Comparison of ENCODE assay signal across 24 cellular contexts in genomic region chr6:44029489-44030185, GRCh38.
A peak's percentile ranks its signal among the peaks of the same experiment; 100 is the strongest.
DNase-seq lines count a peak whose midpoint lies in the region; ATAC-seq, FAIRE-seq and TF ChIP-seq lines count a peak whose summit lies in the region.
"Had no signal": no experiment of that assay in that cellular context is flagged by ENCODE, and none has a peak within 500 bp of the region (broad histone marks: within the 10 kb centered on the region; RNA-seq: fewer than 3 reads in every experiment).

No MANE protein-coding gene starts in this region.

- peaks cover 3% of the 10 kb centered on the region for H3K9me3 Mint-ChIP-seq in astrocyte (ENCODE audit: unreplicated experiment)
- H3K9me3 Mint-ChIP-seq: activated B cell treated with CpG ODN at 0.5 μM for 24 hours; activated naive CD4-positive, alpha-beta T cell treated with anti-CD3 and anti-CD28 coated beads, Interleukin-2, amount 50 U/mL, for 72 hours; CD4-positive, alpha-beta T cell; naive thymus-derived CD8-positive, alpha-beta T cell; stimulated activated memory B cell treated with anti-CD40 and anti-IgM and Interleukin-4, amounts not matched to agents 10 μg/mL and 1 μg/mL and 100 μg/mL, for 72 hours; T-helper 2 cell treated with Interferon-gamma antibody and Interleukin-4, amounts not matched to agents 5 μg/mL and 100 μg/mL, for 36 hours had no signal

- no peak overlapping the region for H3K27ac Mint-ChIP-seq in astrocyte (ENCODE audit: unreplicated experiment)
- H3K27ac Mint-ChIP-seq: activated B cell treated with CpG ODN at 0.5 μM for 24 hours; activated naive CD4-positive, alpha-beta T cell treated with anti-CD3 and anti-CD28 coated beads, Interleukin-2, amount 50 U/mL, for 72 hours; CD4-positive, alpha-beta T cell; naive thymus-derived CD8-positive, alpha-beta T cell; stimulated activated memory B cell treated with anti-CD40 and anti-IgM and Interleukin-4, amounts not matched to agents 10 μg/mL and 1 μg/mL and 100 μg/mL, for 72 hours; T-helper 2 cell treated with Interferon-gamma antibody and Interleukin-4, amounts not matched to agents 5 μg/mL and 100 μg/mL, for 36 hours had no signal

- H3K4me3 ChIP-seq in ACC112 (ENCODE audit: low read depth, low read length) (no peak overlapping the region), GM23248 (no peak overlapping the region), astrocyte (ENCODE audit: insufficient read depth, low read depth, low read length) (no peak overlapping the region), hepatocyte (no peak overlapping the region)
- H3K4me3 ChIP-seq: K562, pancreas, SJCRH30, thoracic aorta had no signal

- no peaks in the 10 kb centered on the region for H3K9me3 ChIP-seq in GM23248 (ENCODE audit: low read depth)
- no peaks in the 10 kb centered on the region for H3K9me3 ChIP-seq in astrocyte (ENCODE audit: insufficient read depth, low read depth, low read length)
- H3K9me3 ChIP-seq in hepatocyte (ENCODE audit: low read depth): no peaks in the 10 kb centered on the region
- H3K9me3 ChIP-seq: pancreas, SJCRH30, thoracic aorta had no signal

- H3K79me2 ChIP-seq in ACC112 (ENCODE audit: control insufficient read depth, insufficient read depth, low read length, unreplicated experiment): no peaks in the 10 kb centered on the region
- no peaks in the 10 kb centered on the region for H3K79me2 ChIP-seq in GM23248 (ENCODE audit: insufficient read depth)
- no peaks in the 10 kb centered on the region for H3K79me2 ChIP-seq in astrocyte (ENCODE audit: insufficient read depth, low read length)
- H3K79me2 ChIP-seq in hepatocyte: no peaks in the 10 kb centered on the region

- H3K36me3 ChIP-seq in ACC112 (ENCODE audit: insufficient read depth, low read length) (no peaks in the 10 kb centered on the region), GM23248 (ENCODE audit: low read depth) (no peaks in the 10 kb centered on the region), astrocyte (ENCODE audit: insufficient read depth, low read length) (no peaks in the 10 kb centered on the region), hepatocyte (replicated peaks; ENCODE audit: insufficient read depth, low read depth) (no peaks in the 10 kb centered on the region)
- H3K36me3 ChIP-seq: pancreas, SJCRH30, thoracic aorta had no signal

- H2AFZ ChIP-seq in ACC112 (ENCODE audit: low read length, unreplicated experiment) (no peak overlapping the region), GM23248 (no peak overlapping the region), astrocyte (ENCODE audit: low read depth, low read length) (no peak overlapping the region), hepatocyte (no peak overlapping the region)

- H3K4me1 Mint-ChIP-seq in astrocyte (ENCODE audit: low read depth, unreplicated experiment): peaks cover 2% of the 10 kb centered on the region
- H3K4me1 Mint-ChIP-seq: activated B cell treated with CpG ODN at 0.5 μM for 24 hours; naive thymus-derived CD8-positive, alpha-beta T cell; stimulated activated memory B cell treated with anti-CD40 and anti-IgM and Interleukin-4, amounts not matched to agents 10 μg/mL and 1 μg/mL and 100 μg/mL, for 72 hours had no signal

- DNase-seq in GM23248: peak; percentile 89
- no peak for DNase-seq in astrocyte (ENCODE audit: low read depth)
- no peak for DNase-seq in hepatocyte (ENCODE audit: low spot score)
- no peak for DNase-seq in DMS153 (lab: John Stamatoyannopoulos, UW)
- no peak for DNase-seq in NCI-H1436 treated with DMSO at 0.1 percent for 48 hours (lab: John Stamatoyannopoulos, UW)
- DNase-seq: activated B cell treated with CpG ODN at 0.5 μM for 24 hours; activated T-cell treated with anti-CD3 and anti-CD28 coated beads, Interleukin-2, amount 50 U/mL, for 48 hours; GDM1; naive thymus-derived CD8-positive, alpha-beta T cell; NCI-H748 treated with DMSO at 0.1 percent for 48 hours had no signal

- H3K27ac ChIP-seq in ACC112 (ENCODE audit: low read depth, low read length) (peak overlapping the region; percentile 0; the same call in 1 of the 2 replicates), GM23248 (peak overlapping the region; percentile 49), astrocyte (ENCODE audit: low read depth, low read length) (no peak overlapping the region), hepatocyte (peak overlapping the region; percentile 70)
- H3K27ac ChIP-seq: pancreas, SJCRH30, thoracic aorta had no signal

- in situ Hi-C loops in GM23248 (cut with MboI): no loop called here

- no peak overlapping the region for H3K4me3 Mint-ChIP-seq in astrocyte (ENCODE audit: unreplicated experiment)
- H3K4me3 Mint-ChIP-seq: activated B cell treated with CpG ODN at 0.5 μM for 24 hours; CD4-positive, alpha-beta T cell; naive thymus-derived CD8-positive, alpha-beta T cell; stimulated activated memory B cell treated with anti-CD40 and anti-IgM and Interleukin-4, amounts not matched to agents 10 μg/mL and 1 μg/mL and 100 μg/mL, for 72 hours; T-helper 2 cell treated with Interferon-gamma antibody and Interleukin-4, amounts not matched to agents 5 μg/mL and 100 μg/mL, for 36 hours had no signal

- no peaks in the 10 kb centered on the region for H3K9me2 ChIP-seq in GM23248 (ENCODE audit: insufficient read depth)
- H3K9me2 ChIP-seq in hepatocyte (replicated peaks; ENCODE audit: insufficient read depth): no peaks in the 10 kb centered on the region

- H3F3A ChIP-seq in GM23248 (ENCODE audit: insufficient read depth): peaks cover 13% of the 10 kb centered on the region

- FAIRE-seq in astrocyte (lab: Jason Lieb, UNC): peak; percentile 20
- FAIRE-seq: endometrium, frontal cortex, GM19239, K562, pancreas had no signal

- no peak for ATAC-seq in GM19455 (IDR thresholded peaks at IDR 0.05; ENCODE audit: unreplicated experiment)
- ATAC-seq in GM18858 (IDR thresholded peaks at IDR 0.05; ENCODE audit: unreplicated experiment): no peak
- ATAC-seq: activated naive CD4-positive, alpha-beta T cell treated with anti-CD3 and anti-CD28 coated beads, Interleukin-2, amount 50 U/mL, for 72 hours; naive thymus-derived CD8-positive, alpha-beta T cell; pancreas; stimulated activated memory B cell treated with anti-CD40 and anti-IgM and Interleukin-4, amounts not matched to agents 10 μg/mL and 1 μg/mL and 100 μg/mL, for 72 hours had no signal

- no peaks in the 10 kb centered on the region for H3K36me3 Mint-ChIP-seq in astrocyte (ENCODE audit: low read depth, unreplicated experiment)
- H3K36me3 Mint-ChIP-seq: activated naive CD4-positive, alpha-beta T cell treated with anti-CD3 and anti-CD28 coated beads, Interleukin-2, amount 50 U/mL, for 72 hours; naive thymus-derived CD8-positive, alpha-beta T cell; stimulated activated memory B cell treated with anti-CD40 and anti-IgM and Interleukin-4, amounts not matched to agents 10 μg/mL and 1 μg/mL and 100 μg/mL, for 72 hours had no signal

- 40% methylated on average over 3 of the region's 3 CpGs for WGBS in GM23248 (ENCODE audit: low coverage in 1 of 2, low lambda C conversion rate in 2 of 2, missing lambda C conversion rate in 2 of 2), 2 experiments
- WGBS in hepatocyte (ENCODE audit: low lambda C conversion rate, missing lambda C conversion rate): 70% methylated on average over 3 of the region's 3 CpGs

- H3K27me3 Mint-ChIP-seq in astrocyte (ENCODE audit: low read depth, unreplicated experiment): peaks cover 35% of the 10 kb centered on the region
- H3K27me3 Mint-ChIP-seq: CD4-positive, alpha-beta T cell had no signal

- H3K4me2 ChIP-seq in GM23248 (ENCODE audit: unreplicated experiment) (no peak overlapping the region), astrocyte (ENCODE audit: low read length) (no peak overlapping the region), hepatocyte (no peak overlapping the region)

- H3K27me3 ChIP-seq in ACC112 (ENCODE audit: insufficient read depth, low read length): no peaks in the 10 kb centered on the region
- no peaks in the 10 kb centered on the region for H3K27me3 ChIP-seq in GM23248 (replicated peaks; ENCODE audit: insufficient read depth)
- H3K27me3 ChIP-seq in astrocyte (ENCODE audit: insufficient read depth, low read length): no peaks in the 10 kb centered on the region
- H3K27me3 ChIP-seq in hepatocyte: no peaks in the 10 kb centered on the region
- H3K27me3 ChIP-seq: pancreas, SJCRH30 had no signal

- H3K9ac ChIP-seq in GM23248: no peak overlapping the region
- no peak overlapping the region for H3K9ac ChIP-seq in astrocyte (ENCODE audit: low read length)

- H3K4me1 ChIP-seq in ACC112 (ENCODE audit: control insufficient read depth, insufficient read depth, low read length, unreplicated experiment) (peaks cover 28% of the 10 kb centered on the region), GM23248 (ENCODE audit: insufficient read depth) (peaks cover 17% of the 10 kb centered on the region), astrocyte (ENCODE audit: insufficient read depth, low read length) (peaks cover 6% of the 10 kb centered on the region), hepatocyte (ENCODE audit: insufficient read depth) (no peaks in the 10 kb centered on the region)
- H3K4me1 ChIP-seq: pancreas had no signal

- H4K20me1 ChIP-seq in GM23248 (ENCODE audit: insufficient read depth) (no peaks in the 10 kb centered on the region), astrocyte (ENCODE audit: insufficient read depth, low read length) (no peaks in the 10 kb centered on the region), hepatocyte (ENCODE audit: insufficient read depth, poor library complexity, severe bottlenecking) (no peaks in the 10 kb centered on the region)

- TF ChIP-seq CTCF in astrocyte (IDR thresholded peaks at IDR 0.05; ENCODE audit: insufficient read depth, low read depth, low read length): no peak
- TF ChIP-seq CTCF in hepatocyte (IDR thresholded peaks at IDR 0.05; ENCODE audit: poor library complexity): no peak
